ENCODE assay signal across 1 cellular context in genomic region chr13:113356594-113356993, GRCh38.
TF ChIP-seq lines count a peak whose summit lies in the region.

No MANE protein-coding gene starts in this region.

TF ChIP-seq in WTC11, 78 proteins besides CTCF, POLR2A, EP300 and RAD21 (continued from another document):
- TF ChIP-seq ZNF512 (CRISPR knock-in tag; IDR thresholded peaks at IDR 0.05; ENCODE audit: borderline replicate concordance) = no peak
- no peak for TF ChIP-seq SP1 (CRISPR knock-in tag; conservative IDR thresholded peaks at IDR 0.05)
- no peak for TF ChIP-seq USF1 (CRISPR knock-in tag; IDR thresholded peaks at IDR 0.05)
- no peak for TF ChIP-seq TCF7 (CRISPR knock-in tag; IDR thresholded peaks at IDR 0.05; ENCODE audit: low read depth)
- no peak for TF ChIP-seq ATF2 (CRISPR knock-in tag; IDR thresholded peaks at IDR 0.05; ENCODE audit: borderline replicate concordance, low read depth)
- TF ChIP-seq SMAD3 (CRISPR knock-in tag; IDR thresholded peaks at IDR 0.05; ENCODE audit: borderline replicate concordance) = no peak
- TF ChIP-seq CREB1 (CRISPR knock-in tag; IDR thresholded peaks at IDR 0.05) = no peak
- TF ChIP-seq ZNF317 (CRISPR knock-in tag; IDR thresholded peaks at IDR 0.05; ENCODE audit: borderline replicate concordance, low read depth) = no peak
